ENCODE assay signal across 15 cellular contexts in the genomic region with DNA sequence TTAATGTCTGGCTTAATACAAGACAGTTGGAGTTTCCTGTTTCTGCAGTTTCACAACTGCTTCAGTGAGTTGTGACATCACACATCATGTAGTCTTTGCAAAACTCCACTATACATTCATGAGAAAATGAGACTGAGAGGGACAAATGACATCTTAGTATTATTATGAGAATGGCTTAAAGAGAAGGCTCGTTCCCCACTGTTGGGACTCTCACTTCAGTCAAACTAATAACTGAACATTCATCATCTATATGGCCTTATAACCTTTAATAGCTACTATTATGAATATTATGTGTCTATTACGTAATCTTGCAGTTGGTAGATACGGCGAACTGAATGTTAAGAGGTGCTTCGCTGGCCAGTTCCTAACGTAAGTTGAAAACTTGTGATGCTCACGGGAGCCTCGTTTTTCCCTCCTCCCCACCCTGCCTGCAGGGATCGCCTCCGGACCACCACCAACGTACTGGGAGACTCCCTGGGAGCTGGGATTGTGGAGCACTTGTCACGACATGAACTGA.
DNase-seq lines count a peak whose midpoint lies in the region; ATAC-seq and TF ChIP-seq lines count a peak whose summit lies in the region.
"Had no signal": no experiment of that assay in that cellular context is flagged by ENCODE, and none has a peak within 500 bp of the region (broad histone marks: within the 10 kb centered on the region; RNA-seq: fewer than 3 reads in every experiment).

No MANE protein-coding gene starts in this region.

- H2AFZ ChIP-seq in GM23248 = no peak overlapping the region

- H3K79me2 ChIP-seq in GM23248 (ENCODE audit: insufficient read depth) = no peaks in the 10 kb centered on the region

- peaks cover 24% of the 10 kb centered on the region for H3K36me3 Mint-ChIP-seq in WTC11
- H3K36me3 Mint-ChIP-seq in activated T-helper 17 cell treated with anti-CD3 and anti-CD28 coated beads, Interleukin-2, amount 50 U/mL, for 72 hours (ENCODE audit: low read depth) = no peaks in the 10 kb centered on the region
- H3K36me3 Mint-ChIP-seq: activated CD4-positive, alpha-beta memory T cell treated with anti-CD3 and anti-CD28 coated beads for 36 hours; stimulated activated naive B cell treated with anti-CD40 and anti-IgM and Interleukin-4, amounts not matched to agents 10 μg/mL and 1 μg/mL and 100 μg/mL, for 72 hours had no signal

- H3K27me3 Mint-ChIP-seq in WTC11 (ENCODE audit: low read depth) = no peaks in the 10 kb centered on the region
- peaks cover 15% of the 10 kb centered on the region for H3K27me3 Mint-ChIP-seq in activated T-helper 17 cell treated with anti-CD3 and anti-CD28 coated beads, Interleukin-2, amount 50 U/mL, for 72 hours
- H3K27me3 Mint-ChIP-seq: stimulated activated naive B cell treated with anti-CD40 and anti-IgM and Interleukin-4, amounts not matched to agents 10 μg/mL and 1 μg/mL and 100 μg/mL, for 72 hours had no signal

- H3K4me3 Mint-ChIP-seq in WTC11 = no peak overlapping the region
- H3K4me3 Mint-ChIP-seq in activated T-helper 17 cell treated with anti-CD3 and anti-CD28 coated beads, Interleukin-2, amount 50 U/mL, for 72 hours = no peak overlapping the region
- H3K4me3 Mint-ChIP-seq: activated CD4-positive, alpha-beta memory T cell treated with anti-CD3 and anti-CD28 coated beads for 36 hours; stimulated activated naive B cell treated with anti-CD40 and anti-IgM and Interleukin-4, amounts not matched to agents 10 μg/mL and 1 μg/mL and 100 μg/mL, for 72 hours had no signal

- no peak overlapping the region for H3K27ac ChIP-seq in GM23248
- H3K27ac ChIP-seq: breast epithelium had no signal

- no peaks in the 10 kb centered on the region for H3K36me3 ChIP-seq in GM23248 (ENCODE audit: low read depth)
- H3K36me3 ChIP-seq: BE2C, breast epithelium, HAP-1 had no signal

- no peak for ATAC-seq in WTC11
- no peak for ATAC-seq in activated T-helper 17 cell treated with anti-CD3 and anti-CD28 coated beads, Interleukin-2, amount 50 U/mL, for 72 hours (replicated peaks)
- ATAC-seq: esophagus mucosa had no signal

- no peaks in the 10 kb centered on the region for H3K9me3 Mint-ChIP-seq in WTC11
- no peaks in the 10 kb centered on the region for H3K9me3 Mint-ChIP-seq in activated T-helper 17 cell treated with anti-CD3 and anti-CD28 coated beads, Interleukin-2, amount 50 U/mL, for 72 hours
- H3K9me3 Mint-ChIP-seq: activated CD4-positive, alpha-beta memory T cell treated with anti-CD3 and anti-CD28 coated beads for 36 hours; stimulated activated naive B cell treated with anti-CD40 and anti-IgM and Interleukin-4, amounts not matched to agents 10 μg/mL and 1 μg/mL and 100 μg/mL, for 72 hours had no signal

- H3K9ac ChIP-seq in GM23248 = no peak overlapping the region

- H3K4me2 ChIP-seq in GM23248 (ENCODE audit: unreplicated experiment) = no peak overlapping the region

- H3K4me1 Mint-ChIP-seq in WTC11 = peaks cover 18% of the 10 kb centered on the region
- H3K4me1 Mint-ChIP-seq in activated T-helper 17 cell treated with anti-CD3 and anti-CD28 coated beads, Interleukin-2, amount 50 U/mL, for 72 hours = peaks cover 5% of the 10 kb centered on the region

- peaks cover 2% of the 10 kb centered on the region for H3F3A ChIP-seq in GM23248 (ENCODE audit: insufficient read depth)

- no peaks in the 10 kb centered on the region for H3K9me3 ChIP-seq in GM23248 (ENCODE audit: low read depth)
- H3K9me3 ChIP-seq: BE2C, breast epithelium, HAP-1 had no signal

- in situ Hi-C loops in GM23248 (cut with MboI) = loop anchor here (25.0 kb wide), 1 partner anchor 423 kb away; no protein-coding TSS in a partner anchor

- POLR2A ChIA-PET in WTC11 (lab: Charles Lee) = no interaction called here

- CTCF ChIA-PET in WTC11 (lab: Charles Lee) = no interaction called here

- H3K4me1 ChIP-seq in GM23248 (ENCODE audit: insufficient read depth) = peaks cover 28% of the 10 kb centered on the region
- H3K4me1 ChIP-seq: BE2C had no signal

- no peaks in the 10 kb centered on the region for H3K27me3 ChIP-seq in GM23248 (replicated peaks; ENCODE audit: insufficient read depth)
- H3K27me3 ChIP-seq: BE2C, breast epithelium had no signal

- H3K4me3 ChIP-seq in GM23248 (no peak overlapping the region), fibroblast of pulmonary artery (replicated peaks; ENCODE audit: low read depth, low read length) (no peak overlapping the region)
- H3K4me3 ChIP-seq: breast epithelium, HAP-1 had no signal

- TF ChIP-seq CTCF in GM10266 (IDR thresholded peaks at IDR 0.05; ENCODE audit: control insufficient read depth, insufficient read depth, low read depth, missing control alignments) (no peak), fibroblast of pulmonary artery (IDR thresholded peaks at IDR 0.05; ENCODE audit: low read length, missing control alignments) (no peak), WTC11 (IDR thresholded peaks at IDR 0.05) (no peak)

- WGBS in GM23248 (ENCODE audit: low coverage in 1 of 2, low lambda C conversion rate in 2 of 2, missing lambda C conversion rate in 2 of 2), 2 experiments = 91 to 92% methylated on average over 12 of the region's 12 CpGs

- no peak overlapping the region for H3K27ac Mint-ChIP-seq in WTC11
- no peak overlapping the region for H3K27ac Mint-ChIP-seq in activated T-helper 17 cell treated with anti-CD3 and anti-CD28 coated beads, Interleukin-2, amount 50 U/mL, for 72 hours
- H3K27ac Mint-ChIP-seq: activated CD4-positive, alpha-beta memory T cell treated with anti-CD3 and anti-CD28 coated beads for 36 hours had no signal

- no peaks in the 10 kb centered on the region for H3K9me2 ChIP-seq in GM23248 (ENCODE audit: insufficient read depth)

- DNase-seq in GM10266 (ENCODE audit: extremely low spot score) = peak; percentile 47
- peak; percentile 47 for DNase-seq in GM23248
- peak; percentile 93 for DNase-seq in MV-4-11 (lab: John Stamatoyannopoulos, UW)
- DNase-seq in fibroblast of pulmonary artery (ENCODE audit: low read depth) = peak; percentile 71
- no peak for DNase-seq in WTC11 (ENCODE audit: low spot score)
- DNase-seq in NCI-H345 (lab: John Stamatoyannopoulos, UW) = no peak
- DNase-seq in putamen (ENCODE audit: low spot score) = no peak
- DNase-seq: activated CD4-positive, alpha-beta memory T cell treated with anti-CD3 and anti-CD28 coated beads for 36 hours; BE2C; stimulated activated CD4-positive, alpha-beta T cell treated with anti-CD3 and anti-CD28 coated beads, Interleukin-2, amount 100 ng/mL, for 48 hours; stimulated activated naive B cell treated with anti-CD40 and anti-IgM and Interleukin-4, amounts not matched to agents 10 μg/mL and 1 μg/mL and 100 μg/mL, for 72 hours had no signal

- H4K20me1 ChIP-seq in GM23248 (ENCODE audit: insufficient read depth) = no peaks in the 10 kb centered on the region

TF ChIP-seq in WTC11, 78 proteins besides CTCF, POLR2A, EP300 and RAD21 (continues in another document):
- no peak for TF ChIP-seq NFATC4 (CRISPR knock-in tag; IDR thresholded peaks at IDR 0.05)
- TF ChIP-seq, protein P1, sequence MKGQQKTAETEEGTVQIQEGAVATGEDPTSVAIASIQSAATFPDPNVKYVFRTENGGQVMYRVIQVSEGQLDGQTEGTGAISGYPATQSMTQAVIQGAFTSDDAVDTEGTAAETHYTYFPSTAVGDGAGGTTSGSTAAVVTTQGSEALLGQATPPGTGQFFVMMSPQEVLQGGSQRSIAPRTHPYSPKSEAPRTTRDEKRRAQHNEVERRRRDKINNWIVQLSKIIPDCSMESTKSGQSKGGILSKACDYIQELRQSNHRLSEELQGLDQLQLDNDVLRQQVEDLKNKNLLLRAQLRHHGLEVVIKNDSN (CRISPR knock-in tag; IDR thresholded peaks at IDR 0.05) = no peak
- TF ChIP-seq ELF4 (CRISPR knock-in tag; IDR thresholded peaks at IDR 0.05; ENCODE audit: low read depth) = no peak
- TF ChIP-seq, protein P2, sequence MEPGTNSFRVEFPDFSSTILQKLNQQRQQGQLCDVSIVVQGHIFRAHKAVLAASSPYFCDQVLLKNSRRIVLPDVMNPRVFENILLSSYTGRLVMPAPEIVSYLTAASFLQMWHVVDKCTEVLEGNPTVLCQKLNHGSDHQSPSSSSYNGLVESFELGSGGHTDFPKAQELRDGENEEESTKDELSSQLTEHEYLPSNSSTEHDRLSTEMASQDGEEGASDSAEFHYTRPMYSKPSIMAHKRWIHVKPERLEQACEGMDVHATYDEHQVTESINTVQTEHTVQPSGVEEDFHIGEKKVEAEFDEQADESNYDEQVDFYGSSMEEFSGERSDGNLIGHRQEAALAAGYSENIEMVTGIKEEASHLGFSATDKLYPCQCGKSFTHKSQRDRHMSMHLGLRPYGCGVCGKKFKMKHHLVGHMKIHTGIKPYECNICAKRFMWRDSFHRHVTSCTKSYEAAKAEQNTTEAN (CRISPR knock-in tag; IDR thresholded peaks at IDR 0.05) = no peak
- TF ChIP-seq, protein P3, sequence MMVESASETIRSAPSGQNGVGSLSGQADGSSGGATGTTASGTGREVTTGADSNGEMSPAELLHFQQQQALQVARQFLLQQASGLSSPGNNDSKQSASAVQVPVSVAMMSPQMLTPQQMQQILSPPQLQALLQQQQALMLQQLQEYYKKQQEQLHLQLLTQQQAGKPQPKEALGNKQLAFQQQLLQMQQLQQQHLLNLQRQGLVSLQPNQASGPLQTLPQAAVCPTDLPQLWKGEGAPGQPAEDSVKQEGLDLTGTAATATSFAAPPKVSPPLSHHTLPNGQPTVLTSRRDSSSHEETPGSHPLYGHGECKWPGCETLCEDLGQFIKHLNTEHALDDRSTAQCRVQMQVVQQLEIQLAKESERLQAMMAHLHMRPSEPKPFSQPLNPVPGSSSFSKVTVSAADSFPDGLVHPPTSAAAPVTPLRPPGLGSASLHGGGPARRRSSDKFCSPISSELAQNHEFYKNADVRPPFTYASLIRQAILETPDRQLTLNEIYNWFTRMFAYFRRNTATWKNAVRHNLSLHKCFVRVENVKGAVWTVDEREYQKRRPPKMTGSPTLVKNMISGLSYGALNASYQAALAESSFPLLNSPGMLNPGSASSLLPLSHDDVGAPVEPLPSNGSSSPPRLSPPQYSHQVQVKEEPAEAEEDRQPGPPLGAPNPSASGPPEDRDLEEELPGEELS (CRISPR knock-in tag; IDR thresholded peaks at IDR 0.05) = no peak

Comparison
In these comparisons a context has a peak if more than half of its experiments do, and no peak if none do; other contexts are left out.
1. DNase-seq: peak in GM10266 (single experiment), GM23248 (single experiment), MV-4-11 (single experiment) and fibroblast of pulmonary artery (single experiment); none in WTC11 (single experiment), NCI-H345 (single experiment) and putamen (single experiment).